21 cellular contexts compared by ENCODE assay signal in the genomic region with DNA sequence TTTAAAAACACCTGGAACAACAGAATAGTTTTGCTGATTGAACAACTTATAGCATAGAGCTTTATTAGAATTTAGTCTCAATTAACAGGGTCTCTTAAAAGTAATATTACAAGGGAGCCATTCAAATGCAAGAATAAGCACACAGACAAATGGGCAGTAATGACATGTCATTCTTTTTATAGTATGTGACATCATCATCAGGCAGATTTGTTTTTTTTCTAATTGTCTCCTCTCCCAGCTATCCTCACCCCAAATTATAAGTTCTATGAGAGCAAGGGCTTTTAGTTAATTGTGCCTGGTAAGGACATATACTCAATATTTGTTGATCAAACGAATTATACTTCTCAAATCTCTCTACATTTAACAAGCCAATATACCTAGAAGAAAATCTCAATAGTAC. TPM values are rescaled to one million over a fixed set of nuclear protein-coding genes. Genes with fewer than 3 reads are reported as not detected.
DNase-seq lines count a peak whose midpoint lies in the region; ATAC-seq, FAIRE-seq and TF ChIP-seq lines count a peak whose summit lies in the region.
"Had no signal": no experiment of that assay in that cellular context is flagged by ENCODE, and none has a peak within 500 bp of the region (broad histone marks: within the 10 kb centered on the region; RNA-seq: fewer than 3 reads in every experiment).

No MANE protein-coding gene starts in this region.

- H3K4me2 ChIP-seq in HepG2 (ENCODE audit: low read depth, low read length) (no peak overlapping the region), osteoblast (ENCODE audit: insufficient read depth, low read length) (peak overlapping the region; percentile 70), PC-3 (ENCODE audit: low read length) (no peak overlapping the region)

- no peak for FAIRE-seq in HepG2 (lab: Jason Lieb, UNC)
- FAIRE-seq: GM19239, HTR-8/SVneo had no signal

- no peaks in the 10 kb centered on the region for H4K20me1 ChIP-seq in HepG2 (ENCODE audit: insufficient read depth, low read length)
- H4K20me1 ChIP-seq in osteoblast (ENCODE audit: insufficient read depth, low read length), result peaks cover 22% of the 10 kb centered on the region
- no peaks in the 10 kb centered on the region for H4K20me1 ChIP-seq in PC-3 (ENCODE audit: low read length)

- TF ChIP-seq CTCF in HepG2 (CRISPR knock-in tag; IDR thresholded peaks at IDR 0.05) (no peak), right lobe of liver (IDR thresholded peaks at IDR 0.05) (no peak), osteoblast (IDR thresholded peaks at IDR 0.05; ENCODE audit: extremely low read depth, low read depth, low read length) (no peak), PC-3 (conservative IDR thresholded peaks at IDR 0.05; ENCODE audit: low read depth, low read length) (no peak)

- H3F3A ChIP-seq in PC-3 (ENCODE audit: low read length, unreplicated experiment), result peaks cover 5% of the 10 kb centered on the region

- H3K9ac ChIP-seq in HepG2 (ENCODE audit: insufficient read depth, low read depth, low read length) (no peak overlapping the region), PC-3 (ENCODE audit: low read length) (no peak overlapping the region)

- H3K9me3 ChIP-seq in HepG2 (ENCODE audit: low read length), result no peaks in the 10 kb centered on the region
- no peaks in the 10 kb centered on the region for H3K9me3 ChIP-seq in right lobe of liver
- H3K9me3 ChIP-seq in osteoblast (ENCODE audit: low read depth, low read length), result no peaks in the 10 kb centered on the region
- H3K9me3 ChIP-seq in PC-3 (ENCODE audit: low read length), result no peaks in the 10 kb centered on the region
- H3K9me3 ChIP-seq: SJSA1 had no signal

- no peak for TF ChIP-seq EP300 in HepG2 (IDR thresholded peaks at IDR 0.05; ENCODE audit: low read depth in 2 of 2, low read length in 2 of 2)
- TF ChIP-seq EP300 in HepG2 (CRISPR knock-in tag; IDR thresholded peaks at IDR 0.05; ENCODE audit: borderline replicate concordance), result no peak

- H3K36me3 ChIP-seq in HepG2 (replicated peaks in 1 of 2; ENCODE audit: control insufficient read depth in 1 of 2, insufficient read depth in 2 of 2, low read length in 2 of 2) (peaks cover 15 to 83% of the 10 kb centered on the region in 2 experiments), right lobe of liver (peaks cover 0 to 55% (median 14%) of the 10 kb centered on the region in 4 donors), osteoblast (ENCODE audit: insufficient read depth, low read length) (peaks cover 90% of the 10 kb centered on the region), PC-3 (ENCODE audit: low read depth, low read length) (peaks cover 34% of the 10 kb centered on the region)

- no peak for TF ChIP-seq POLR2A in HepG2 (IDR thresholded peaks at IDR 0.05; ENCODE audit: insufficient read depth in 1 of 2, low read depth in 2 of 2, low read length in 2 of 2)
- no peak for TF ChIP-seq POLR2A in right lobe of liver (IDR thresholded peaks at IDR 0.05)

- ATAC-seq in HepG2 (no peak), right lobe of liver (no peak), PC-3 (no peak), HG03432 (IDR thresholded peaks at IDR 0.05; ENCODE audit: unreplicated experiment) (no peak), HG02884 (IDR thresholded peaks at IDR 0.05; ENCODE audit: unreplicated experiment) (no peak)
- ATAC-seq: Right ventricle myocardium inferior had no signal

- DNase-seq in HepG2 (ENCODE audit: low spot score) (no peak), right lobe of liver (no peak), osteoblast (ENCODE audit: insufficient read length, low spot score, missing footprints) (no peak), PC-3 (no peak)
- DNase-seq in central memory CD4-positive, alpha-beta T cell, result no peak
- DNase-seq: H7, IMR-90, MV-4-11, NCI-H1694 treated with DMSO at 0.1 percent for 48 hours, NCI-H2081 treated with DMSO at 0.1 percent for 48 hours, NCI-H2171 treated with DMSO at 0.1 percent for 48 hours, NCI-H524 treated with DMSO at 0.1 percent for 48 hours, NCI-H82, OCI-M1 had no signal

- 86% methylated on average over 1 of the region's 1 CpG for WGBS in HepG2 (ENCODE audit: low lambda C conversion rate)
- WGBS in right lobe of liver (ENCODE audit: insufficient coverage, low coverage, low lambda C conversion rate, missing lambda C conversion rate), result 86% methylated on average over 1 of the region's 1 CpG

- H3K4me3 ChIP-seq in HepG2 (replicated peaks in 1 of 3; ENCODE audit: insufficient read depth in 1 of 3, low read depth in 2 of 3, low read length in 3 of 3), result no peak overlapping the region
- H3K4me3 ChIP-seq in right lobe of liver, result no peak overlapping the region
- H3K4me3 ChIP-seq in osteoblast (ENCODE audit: insufficient read depth, low read length), result no peak overlapping the region
- H3K4me3 ChIP-seq in PC-3 (ENCODE audit: low read length), result no peak overlapping the region
- H3K4me3 ChIP-seq: SJSA1 had no signal

- CTCF ChIA-PET in HepG2 (lab: Yijun Ruan, JAX; ENCODE audit: low intra/inter-chr PET ratio, low total read pairs) (no interaction called here), PC-3 (lab: Charles Lee) (no interaction called here)

- POLR2A ChIA-PET in HepG2 (lab: Yijun Ruan, JAX), result no interaction called here
- POLR2A ChIA-PET in PC-3 (lab: Charles Lee; ENCODE audit: unreplicated experiment), result no interaction called here

- no peak for TF ChIP-seq RAD21 in HepG2 (CRISPR knock-in tag; IDR thresholded peaks at IDR 0.05)

- in situ Hi-C loops in HepG2 (cut with HindIII; ENCODE audit: extremely low pct_ligation_motif_present, low pct_unique_long_range_greater_than_20kb), result loop anchor here (25.0 kb wide), 1 partner anchor 945 kb away; a partner anchor contains a TSS

- H3K27me3 ChIP-seq in HepG2 (ENCODE audit: control insufficient read depth in 1 of 2, insufficient read depth in 2 of 2, low read length in 2 of 2), result no peaks in the 10 kb centered on the region
- H3K27me3 ChIP-seq in right lobe of liver, result no peaks in the 10 kb centered on the region
- no peaks in the 10 kb centered on the region for H3K27me3 ChIP-seq in osteoblast (ENCODE audit: insufficient read depth, low read length)
- no peaks in the 10 kb centered on the region for H3K27me3 ChIP-seq in PC-3 (ENCODE audit: low read length)
- H3K27me3 ChIP-seq: SJSA1 had no signal

- intact Hi-C loops in HepG2 (cut with micrococcal nuclease; ENCODE audit: unreplicated experiment), result no loop called here
- intact Hi-C loops in right lobe of liver (cut with DNase I), result no loop called here
- intact Hi-C loops in PC-3 (cut with micrococcal nuclease), result no loop called here

- H3K79me2 ChIP-seq in HepG2 (ENCODE audit: insufficient read depth, low read length), result peaks cover 8% of the 10 kb centered on the region
- peaks cover 57% of the 10 kb centered on the region for H3K79me2 ChIP-seq in osteoblast (ENCODE audit: insufficient read depth, low read length)
- H3K79me2 ChIP-seq in PC-3 (ENCODE audit: low read length), result no peaks in the 10 kb centered on the region; the same call in 1 of the 2 replicates

- H3K27ac ChIP-seq in HepG2 (ENCODE audit: extremely low read length, insufficient read depth, low read length) (no peak overlapping the region), right lobe of liver (no peak overlapping the region), cingulate gyrus (ENCODE audit: low read depth, low read length) (peak overlapping the region; percentile 0), osteoblast (ENCODE audit: low read depth, low read length) (peak overlapping the region; percentile 89), PC-3 (ENCODE audit: low read length) (no peak overlapping the region)

- BruUV-seq in HepG2 (replicated peaks; lab: Mats Ljungman, UMichigan), result no TSS peak
- no TSS peak for BruUV-seq in PC-3 (replicated peaks; lab: Mats Ljungman, UMichigan)

- H3K4me1 ChIP-seq in HepG2 (ENCODE audit: insufficient read depth, low read length), result peaks cover 7% of the 10 kb centered on the region; the same call in 1 of the 2 replicates
- H3K4me1 ChIP-seq in right lobe of liver, result peaks cover 0 to 4% (median 1%) of the 10 kb centered on the region in 4 donors
- peaks cover 26% of the 10 kb centered on the region for H3K4me1 ChIP-seq in osteoblast (ENCODE audit: insufficient read depth, low read length)
- peaks cover 28% of the 10 kb centered on the region for H3K4me1 ChIP-seq in PC-3 (ENCODE audit: insufficient read depth, low read length)

- H3K9me2 ChIP-seq in PC-3 (replicated peaks; ENCODE audit: low read length), result no peaks in the 10 kb centered on the region

- H2AFZ ChIP-seq in HepG2 (ENCODE audit: low read length) (no peak overlapping the region), osteoblast (ENCODE audit: low read length) (no peak overlapping the region), PC-3 (ENCODE audit: low read length) (no peak overlapping the region)

RNA-seq across cellular contexts. Expression of a gene that starts 11.0 kb away (rescaled TPM):
- 163 and 231 TPM in 2 replicates for total RNA-seq in HepG2 (2016; rRNA removed; fragmentation: Illumina TruSeq; extraction: Trizol)
- 23.4 and 26.9 TPM in 2 replicates for total RNA-seq in HepG2 (2016; cell fraction: cytosol; rRNA removed; fragmentation: Illumina TruSeq; extraction: Trizol; ENCODE audit: low read depth)
- total RNA-seq in HepG2 (2016; cell fraction: insoluble cytoplasmic fraction; rRNA removed; fragmentation: Illumina TruSeq; extraction: Trizol), result 172 and 230 TPM in 2 replicates
- 31.1 and 45.6 TPM in 2 replicates for total RNA-seq in HepG2 (2016; cell fraction: membrane; rRNA removed; fragmentation: Illumina TruSeq; extraction: Trizol)
- 140 and 186 TPM in 2 replicates for total RNA-seq in HepG2 (2016; cell fraction: nucleus; rRNA removed; fragmentation: Illumina TruSeq; extraction: Trizol)
- 54.2 and 72.5 TPM in 2 replicates for polyA plus RNA-seq in HepG2 (2011; rRNA removed)
- polyA plus RNA-seq in HepG2 (2011; cell fraction: cytosol; rRNA removed), result 28.2 and 35.0 TPM in 2 replicates
- polyA plus RNA-seq in HepG2 (2011; cell fraction: nucleus; rRNA removed), result 57.8 and 63.2 TPM in 2 replicates
- polyA plus RNA-seq in HepG2 (2012), result 65.5 and 85.4 TPM in 2 replicates
- polyA plus RNA-seq in HepG2 (2016; cell fraction: cytosol; fragmentation: Illumina TruSeq; extraction: Trizol; ENCODE audit: low read depth), result 13.0 and 13.7 TPM in 2 replicates
- 114 and 117 TPM in 2 replicates for polyA plus RNA-seq in HepG2 (2016; cell fraction: insoluble cytoplasmic fraction; fragmentation: Illumina TruSeq; extraction: Trizol; ENCODE audit: low read depth)
- polyA plus RNA-seq in HepG2 (2016; cell fraction: membrane; fragmentation: Illumina TruSeq; extraction: Trizol; ENCODE audit: low read depth), result 14.6 and 15.9 TPM in 2 replicates
- polyA plus RNA-seq in HepG2 (2016; cell fraction: nucleus; fragmentation: Illumina TruSeq; extraction: Trizol; ENCODE audit: insufficient read depth, low read depth), result 77.2 and 92.0 TPM in 2 replicates
- polyA minus RNA-seq in HepG2 (2011; rRNA and poly(A)+ RNA removed; ENCODE audit: low replicate concordance), result 42.5 and 84.3 TPM in 2 replicates
- polyA minus RNA-seq in HepG2 (2011; cell fraction: cytosol; rRNA and poly(A)+ RNA removed), result 80.3 and 84.2 TPM in 2 replicates
- 254 and 275 TPM in 2 replicates for polyA minus RNA-seq in HepG2 (2011; cell fraction: nucleus; rRNA and poly(A)+ RNA removed)
- total RNA-seq in right lobe of liver, result 10 to 100 TPM; 23.5 to 52.2 (median 35.0) TPM
- 85.5 and 93.0 TPM in 2 replicates for total RNA-seq in osteoblast
- total RNA-seq in PC-3 (2014; rRNA removed), result 17.0 and 25.2 TPM in 2 replicates

RNA-seq across cellular contexts. Expression of a gene that starts 11.0 kb away (rescaled TPM):
- total RNA-seq in HepG2 (2016; rRNA removed; fragmentation: Illumina TruSeq; extraction: Trizol) (5.3 and 6.9 TPM in 2 replicates), right lobe of liver (1 to 10 TPM; 1.9 to 3.5 (median 2.5) TPM), osteoblast (5.4 and 6.5 TPM in 2 replicates), PC-3 (2014; rRNA removed) (0.63 and 1.3 TPM in 2 replicates)
- 0.88 and 0.91 TPM in 2 replicates for total RNA-seq in HepG2 (2016; cell fraction: cytosol; rRNA removed; fragmentation: Illumina TruSeq; extraction: Trizol; ENCODE audit: low read depth)
- 5.5 and 6.4 TPM in 2 replicates for total RNA-seq in HepG2 (2016; cell fraction: insoluble cytoplasmic fraction; rRNA removed; fragmentation: Illumina TruSeq; extraction: Trizol)
- 2.4 and 2.8 TPM in 2 replicates for total RNA-seq in HepG2 (2016; cell fraction: membrane; rRNA removed; fragmentation: Illumina TruSeq; extraction: Trizol)
- total RNA-seq in HepG2 (2016; cell fraction: nucleus; rRNA removed; fragmentation: Illumina TruSeq; extraction: Trizol), result 6.0 and 6.7 TPM in 2 replicates
- 6.6 and 8.1 TPM in 2 replicates for polyA plus RNA-seq in HepG2 (2011; rRNA removed)
- 3.2 and 4.4 TPM in 2 replicates for polyA plus RNA-seq in HepG2 (2011; cell fraction: cytosol; rRNA removed)
- 6.2 and 8.4 TPM in 2 replicates for polyA plus RNA-seq in HepG2 (2011; cell fraction: nucleus; rRNA removed)
- polyA plus RNA-seq in HepG2 (2012), result 4.9 and 6.6 TPM in 2 replicates
- polyA plus RNA-seq in HepG2 (2016; cell fraction: cytosol; fragmentation: Illumina TruSeq; extraction: Trizol; ENCODE audit: low read depth), result 0.54 and 0.61 TPM in 2 replicates
- polyA plus RNA-seq in HepG2 (2016; cell fraction: insoluble cytoplasmic fraction; fragmentation: Illumina TruSeq; extraction: Trizol; ENCODE audit: low read depth), result 6.4 and 6.8 TPM in 2 replicates
- 1.6 and 1.8 TPM in 2 replicates for polyA plus RNA-seq in HepG2 (2016; cell fraction: membrane; fragmentation: Illumina TruSeq; extraction: Trizol; ENCODE audit: low read depth)
- 9.3 and 10.3 TPM in 2 replicates for polyA plus RNA-seq in HepG2 (2016; cell fraction: nucleus; fragmentation: Illumina TruSeq; extraction: Trizol; ENCODE audit: insufficient read depth, low read depth)
- 2.8 and 4.8 TPM in 2 replicates for polyA minus RNA-seq in HepG2 (2011; rRNA and poly(A)+ RNA removed; ENCODE audit: low replicate concordance)
- 2.6 and 3.1 TPM in 2 replicates for polyA minus RNA-seq in HepG2 (2011; cell fraction: cytosol; rRNA and poly(A)+ RNA removed)
- 13.5 and 14.2 TPM in 2 replicates for polyA minus RNA-seq in HepG2 (2011; cell fraction: nucleus; rRNA and poly(A)+ RNA removed)

Comparison
In these comparisons a context has a peak if more than half of its experiments do, and no peak if none do; other contexts are left out.
1. H3K27ac ChIP-seq: peak in cingulate gyrus (single experiment) and osteoblast (single experiment); none in HepG2 (single experiment), right lobe of liver (0 of 3) and PC-3 (single experiment).